Comparison of ENCODE assay signal across 1 cellular context in the genomic region with DNA sequence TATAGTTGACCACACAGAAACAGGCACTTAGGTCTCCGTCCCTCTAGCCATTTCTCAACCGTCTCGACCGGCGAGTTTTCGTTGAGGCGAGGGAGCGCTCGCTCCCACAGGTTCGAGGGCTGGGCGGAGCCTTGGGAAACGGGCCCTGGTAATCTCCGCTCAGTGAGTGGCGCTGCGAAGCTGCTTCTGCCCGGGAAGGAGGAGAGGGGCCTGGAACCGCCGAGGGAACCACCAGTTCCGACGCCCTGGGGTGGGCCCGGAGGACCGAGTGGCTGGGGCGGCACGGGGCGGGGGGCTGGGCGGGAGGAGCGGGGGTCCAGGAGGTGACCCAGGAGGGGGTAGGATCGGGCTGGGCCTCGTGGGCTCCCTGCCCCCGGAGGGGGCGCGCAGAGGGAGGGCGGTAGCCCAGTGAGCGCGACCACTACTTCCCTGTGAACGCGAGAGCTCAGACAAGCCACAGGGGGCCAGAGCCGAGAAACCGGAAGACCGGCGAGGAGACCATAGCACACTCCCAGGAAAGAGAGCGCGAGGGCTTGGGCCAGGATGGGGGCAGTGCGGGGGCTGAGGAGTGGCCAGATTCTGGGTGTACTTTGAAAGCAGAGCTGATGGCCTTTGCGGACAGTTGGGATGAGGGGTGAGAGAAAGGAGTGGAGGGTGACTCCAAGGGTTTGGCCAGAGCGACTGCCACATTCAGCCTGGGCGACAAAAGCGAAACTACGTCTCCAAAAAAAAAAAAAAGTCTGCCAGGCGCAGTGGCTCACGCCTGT.
TF ChIP-seq lines count a peak whose summit lies in the region.

No MANE protein-coding gene starts in this region.

TF ChIP-seq in HepG2, 621 proteins besides CTCF, POLR2A, EP300 and RAD21 (continued from another document and continues in another):
- TF ChIP-seq, protein P1, sequence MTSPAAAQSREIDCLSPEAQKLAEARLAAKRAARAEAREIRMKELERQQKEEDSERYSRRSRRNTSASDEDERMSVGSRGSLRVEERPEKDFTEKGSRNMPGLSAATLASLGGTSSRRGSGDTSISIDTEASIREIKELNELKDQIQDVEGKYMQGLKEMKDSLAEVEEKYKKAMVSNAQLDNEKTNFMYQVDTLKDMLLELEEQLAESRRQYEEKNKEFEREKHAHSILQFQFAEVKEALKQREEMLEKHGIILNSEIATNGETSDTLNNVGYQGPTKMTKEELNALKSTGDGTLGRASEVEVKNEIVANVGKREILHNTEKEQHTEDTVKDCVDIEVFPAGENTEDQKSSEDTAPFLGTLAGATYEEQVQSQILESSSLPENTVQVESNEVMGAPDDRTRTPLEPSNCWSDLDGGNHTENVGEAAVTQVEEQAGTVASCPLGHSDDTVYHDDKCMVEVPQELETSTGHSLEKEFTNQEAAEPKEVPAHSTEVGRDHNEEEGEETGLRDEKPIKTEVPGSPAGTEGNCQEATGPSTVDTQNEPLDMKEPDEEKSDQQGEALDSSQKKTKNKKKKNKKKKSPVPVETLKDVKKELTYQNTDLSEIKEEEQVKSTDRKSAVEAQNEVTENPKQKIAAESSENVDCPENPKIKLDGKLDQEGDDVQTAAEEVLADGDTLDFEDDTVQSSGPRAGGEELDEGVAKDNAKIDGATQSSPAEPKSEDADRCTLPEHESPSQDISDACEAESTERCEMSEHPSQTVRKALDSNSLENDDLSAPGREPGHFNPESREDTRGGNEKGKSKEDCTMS (CRISPR knock-in tag; conservative IDR thresholded peaks at IDR 0.05), result no peak
- TF ChIP-seq ZNF556 (CRISPR knock-in tag; IDR thresholded peaks at IDR 0.05; ENCODE audit: borderline replicate concordance), result no peak; the same call in 1 of the 2 replicates
- no peak for TF ChIP-seq EZH2 (conservative IDR thresholded peaks at IDR 0.05; ENCODE audit: low read depth, low read length)
- no peak for TF ChIP-seq SRSF9 (IDR thresholded peaks at IDR 0.05; ENCODE audit: borderline replicate concordance, insufficient read depth, low read depth, low read length, poor library complexity, severe bottlenecking)
- no peak for TF ChIP-seq CEBPG (CRISPR knock-in tag; IDR thresholded peaks at IDR 0.05)
- no peak for TF ChIP-seq TAF15 (IDR thresholded peaks at IDR 0.05; ENCODE audit: low read depth, low read length, poor library complexity, severe bottlenecking)
- peak; percentile 6; the same call in 1 of the 2 replicates for TF ChIP-seq GLI4 (CRISPR knock-in tag; IDR thresholded peaks at IDR 0.05; ENCODE audit: borderline replicate concordance)
- peak; percentile 81 for TF ChIP-seq ZBTB7B (CRISPR knock-in tag; IDR thresholded peaks at IDR 0.05)
- TF ChIP-seq RFX1 (IDR thresholded peaks at IDR 0.05), result no peak
- TF ChIP-seq ATF7-NPFF (CRISPR knock-in tag; IDR thresholded peaks at IDR 0.05; ENCODE audit: low read depth), result peak; percentile 39; the same call in 1 of the 2 replicates
- peak; percentile 27; the same call in 1 of the 2 replicates for TF ChIP-seq ZNF124 (CRISPR knock-in tag; IDR thresholded peaks at IDR 0.05)
- TF ChIP-seq, protein P2, sequence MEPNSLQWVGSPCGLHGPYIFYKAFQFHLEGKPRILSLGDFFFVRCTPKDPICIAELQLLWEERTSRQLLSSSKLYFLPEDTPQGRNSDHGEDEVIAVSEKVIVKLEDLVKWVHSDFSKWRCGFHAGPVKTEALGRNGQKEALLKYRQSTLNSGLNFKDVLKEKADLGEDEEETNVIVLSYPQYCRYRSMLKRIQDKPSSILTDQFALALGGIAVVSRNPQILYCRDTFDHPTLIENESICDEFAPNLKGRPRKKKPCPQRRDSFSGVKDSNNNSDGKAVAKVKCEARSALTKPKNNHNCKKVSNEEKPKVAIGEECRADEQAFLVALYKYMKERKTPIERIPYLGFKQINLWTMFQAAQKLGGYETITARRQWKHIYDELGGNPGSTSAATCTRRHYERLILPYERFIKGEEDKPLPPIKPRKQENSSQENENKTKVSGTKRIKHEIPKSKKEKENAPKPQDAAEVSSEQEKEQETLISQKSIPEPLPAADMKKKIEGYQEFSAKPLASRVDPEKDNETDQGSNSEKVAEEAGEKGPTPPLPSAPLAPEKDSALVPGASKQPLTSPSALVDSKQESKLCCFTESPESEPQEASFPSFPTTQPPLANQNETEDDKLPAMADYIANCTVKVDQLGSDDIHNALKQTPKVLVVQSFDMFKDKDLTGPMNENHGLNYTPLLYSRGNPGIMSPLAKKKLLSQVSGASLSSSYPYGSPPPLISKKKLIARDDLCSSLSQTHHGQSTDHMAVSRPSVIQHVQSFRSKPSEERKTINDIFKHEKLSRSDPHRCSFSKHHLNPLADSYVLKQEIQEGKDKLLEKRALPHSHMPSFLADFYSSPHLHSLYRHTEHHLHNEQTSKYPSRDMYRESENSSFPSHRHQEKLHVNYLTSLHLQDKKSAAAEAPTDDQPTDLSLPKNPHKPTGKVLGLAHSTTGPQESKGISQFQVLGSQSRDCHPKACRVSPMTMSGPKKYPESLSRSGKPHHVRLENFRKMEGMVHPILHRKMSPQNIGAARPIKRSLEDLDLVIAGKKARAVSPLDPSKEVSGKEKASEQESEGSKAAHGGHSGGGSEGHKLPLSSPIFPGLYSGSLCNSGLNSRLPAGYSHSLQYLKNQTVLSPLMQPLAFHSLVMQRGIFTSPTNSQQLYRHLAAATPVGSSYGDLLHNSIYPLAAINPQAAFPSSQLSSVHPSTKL (CRISPR knock-in tag; IDR thresholded peaks at IDR 0.05), result no peak
- no peak; the same call in 1 of the 2 replicates for TF ChIP-seq ZSCAN31 (CRISPR knock-in tag; IDR thresholded peaks at IDR 0.05; ENCODE audit: low read depth)
- TF ChIP-seq PCBP1 (IDR thresholded peaks at IDR 0.05; ENCODE audit: borderline replicate concordance, low read depth, low read length), result peak; percentile 91; the same call in 1 of the 2 replicates
- TF ChIP-seq GABPB1 (CRISPR knock-in tag; IDR thresholded peaks at IDR 0.05), result peak; percentile 86
- TF ChIP-seq, protein P3, sequence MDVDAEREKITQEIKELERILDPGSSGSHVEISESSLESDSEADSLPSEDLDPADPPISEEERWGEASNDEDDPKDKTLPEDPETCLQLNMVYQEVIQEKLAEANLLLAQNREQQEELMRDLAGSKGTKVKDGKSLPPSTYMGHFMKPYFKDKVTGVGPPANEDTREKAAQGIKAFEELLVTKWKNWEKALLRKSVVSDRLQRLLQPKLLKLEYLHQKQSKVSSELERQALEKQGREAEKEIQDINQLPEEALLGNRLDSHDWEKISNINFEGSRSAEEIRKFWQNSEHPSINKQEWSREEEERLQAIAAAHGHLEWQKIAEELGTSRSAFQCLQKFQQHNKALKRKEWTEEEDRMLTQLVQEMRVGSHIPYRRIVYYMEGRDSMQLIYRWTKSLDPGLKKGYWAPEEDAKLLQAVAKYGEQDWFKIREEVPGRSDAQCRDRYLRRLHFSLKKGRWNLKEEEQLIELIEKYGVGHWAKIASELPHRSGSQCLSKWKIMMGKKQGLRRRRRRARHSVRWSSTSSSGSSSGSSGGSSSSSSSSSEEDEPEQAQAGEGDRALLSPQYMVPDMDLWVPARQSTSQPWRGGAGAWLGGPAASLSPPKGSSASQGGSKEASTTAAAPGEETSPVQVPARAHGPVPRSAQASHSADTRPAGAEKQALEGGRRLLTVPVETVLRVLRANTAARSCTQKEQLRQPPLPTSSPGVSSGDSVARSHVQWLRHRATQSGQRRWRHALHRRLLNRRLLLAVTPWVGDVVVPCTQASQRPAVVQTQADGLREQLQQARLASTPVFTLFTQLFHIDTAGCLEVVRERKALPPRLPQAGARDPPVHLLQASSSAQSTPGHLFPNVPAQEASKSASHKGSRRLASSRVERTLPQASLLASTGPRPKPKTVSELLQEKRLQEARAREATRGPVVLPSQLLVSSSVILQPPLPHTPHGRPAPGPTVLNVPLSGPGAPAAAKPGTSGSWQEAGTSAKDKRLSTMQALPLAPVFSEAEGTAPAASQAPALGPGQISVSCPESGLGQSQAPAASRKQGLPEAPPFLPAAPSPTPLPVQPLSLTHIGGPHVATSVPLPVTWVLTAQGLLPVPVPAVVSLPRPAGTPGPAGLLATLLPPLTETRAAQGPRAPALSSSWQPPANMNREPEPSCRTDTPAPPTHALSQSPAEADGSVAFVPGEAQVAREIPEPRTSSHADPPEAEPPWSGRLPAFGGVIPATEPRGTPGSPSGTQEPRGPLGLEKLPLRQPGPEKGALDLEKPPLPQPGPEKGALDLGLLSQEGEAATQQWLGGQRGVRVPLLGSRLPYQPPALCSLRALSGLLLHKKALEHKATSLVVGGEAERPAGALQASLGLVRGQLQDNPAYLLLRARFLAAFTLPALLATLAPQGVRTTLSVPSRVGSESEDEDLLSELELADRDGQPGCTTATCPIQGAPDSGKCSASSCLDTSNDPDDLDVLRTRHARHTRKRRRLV (CRISPR knock-in tag; IDR thresholded peaks at IDR 0.05), result no peak
- TF ChIP-seq SYNCRIP (IDR thresholded peaks at IDR 0.05; ENCODE audit: insufficient read depth, low read depth, low read length), result no peak
- TF ChIP-seq, protein P4, sequence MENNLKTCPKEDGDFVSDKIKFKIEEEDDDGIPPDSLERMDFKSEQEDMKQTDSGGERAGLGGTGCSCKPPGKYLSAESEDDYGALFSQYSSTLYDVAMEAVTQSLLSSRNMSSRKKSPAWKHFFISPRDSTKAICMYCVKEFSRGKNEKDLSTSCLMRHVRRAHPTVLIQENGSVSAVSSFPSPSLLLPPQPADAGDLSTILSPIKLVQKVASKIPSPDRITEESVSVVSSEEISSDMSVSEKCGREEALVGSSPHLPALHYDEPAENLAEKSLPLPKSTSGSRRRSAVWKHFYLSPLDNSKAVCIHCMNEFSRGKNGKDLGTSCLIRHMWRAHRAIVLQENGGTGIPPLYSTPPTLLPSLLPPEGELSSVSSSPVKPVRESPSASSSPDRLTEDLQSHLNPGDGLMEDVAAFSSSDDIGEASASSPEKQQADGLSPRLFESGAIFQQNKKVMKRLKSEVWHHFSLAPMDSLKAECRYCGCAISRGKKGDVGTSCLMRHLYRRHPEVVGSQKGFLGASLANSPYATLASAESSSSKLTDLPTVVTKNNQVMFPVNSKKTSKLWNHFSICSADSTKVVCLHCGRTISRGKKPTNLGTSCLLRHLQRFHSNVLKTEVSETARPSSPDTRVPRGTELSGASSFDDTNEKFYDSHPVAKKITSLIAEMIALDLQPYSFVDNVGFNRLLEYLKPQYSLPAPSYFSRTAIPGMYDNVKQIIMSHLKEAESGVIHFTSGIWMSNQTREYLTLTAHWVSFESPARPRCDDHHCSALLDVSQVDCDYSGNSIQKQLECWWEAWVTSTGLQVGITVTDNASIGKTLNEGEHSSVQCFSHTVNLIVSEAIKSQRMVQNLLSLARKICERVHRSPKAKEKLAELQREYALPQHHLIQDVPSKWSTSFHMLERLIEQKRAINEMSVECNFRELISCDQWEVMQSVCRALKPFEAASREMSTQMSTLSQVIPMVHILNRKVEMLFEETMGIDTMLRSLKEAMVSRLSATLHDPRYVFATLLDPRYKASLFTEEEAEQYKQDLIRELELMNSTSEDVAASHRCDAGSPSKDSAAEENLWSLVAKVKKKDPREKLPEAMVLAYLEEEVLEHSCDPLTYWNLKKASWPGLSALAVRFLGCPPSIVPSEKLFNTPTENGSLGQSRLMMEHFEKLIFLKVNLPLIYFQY (CRISPR knock-in tag; IDR thresholded peaks at IDR 0.05; ENCODE audit: borderline replicate concordance), result peak; percentile 14; the same call in 1 of the 2 replicates
- TF ChIP-seq, protein P5, sequence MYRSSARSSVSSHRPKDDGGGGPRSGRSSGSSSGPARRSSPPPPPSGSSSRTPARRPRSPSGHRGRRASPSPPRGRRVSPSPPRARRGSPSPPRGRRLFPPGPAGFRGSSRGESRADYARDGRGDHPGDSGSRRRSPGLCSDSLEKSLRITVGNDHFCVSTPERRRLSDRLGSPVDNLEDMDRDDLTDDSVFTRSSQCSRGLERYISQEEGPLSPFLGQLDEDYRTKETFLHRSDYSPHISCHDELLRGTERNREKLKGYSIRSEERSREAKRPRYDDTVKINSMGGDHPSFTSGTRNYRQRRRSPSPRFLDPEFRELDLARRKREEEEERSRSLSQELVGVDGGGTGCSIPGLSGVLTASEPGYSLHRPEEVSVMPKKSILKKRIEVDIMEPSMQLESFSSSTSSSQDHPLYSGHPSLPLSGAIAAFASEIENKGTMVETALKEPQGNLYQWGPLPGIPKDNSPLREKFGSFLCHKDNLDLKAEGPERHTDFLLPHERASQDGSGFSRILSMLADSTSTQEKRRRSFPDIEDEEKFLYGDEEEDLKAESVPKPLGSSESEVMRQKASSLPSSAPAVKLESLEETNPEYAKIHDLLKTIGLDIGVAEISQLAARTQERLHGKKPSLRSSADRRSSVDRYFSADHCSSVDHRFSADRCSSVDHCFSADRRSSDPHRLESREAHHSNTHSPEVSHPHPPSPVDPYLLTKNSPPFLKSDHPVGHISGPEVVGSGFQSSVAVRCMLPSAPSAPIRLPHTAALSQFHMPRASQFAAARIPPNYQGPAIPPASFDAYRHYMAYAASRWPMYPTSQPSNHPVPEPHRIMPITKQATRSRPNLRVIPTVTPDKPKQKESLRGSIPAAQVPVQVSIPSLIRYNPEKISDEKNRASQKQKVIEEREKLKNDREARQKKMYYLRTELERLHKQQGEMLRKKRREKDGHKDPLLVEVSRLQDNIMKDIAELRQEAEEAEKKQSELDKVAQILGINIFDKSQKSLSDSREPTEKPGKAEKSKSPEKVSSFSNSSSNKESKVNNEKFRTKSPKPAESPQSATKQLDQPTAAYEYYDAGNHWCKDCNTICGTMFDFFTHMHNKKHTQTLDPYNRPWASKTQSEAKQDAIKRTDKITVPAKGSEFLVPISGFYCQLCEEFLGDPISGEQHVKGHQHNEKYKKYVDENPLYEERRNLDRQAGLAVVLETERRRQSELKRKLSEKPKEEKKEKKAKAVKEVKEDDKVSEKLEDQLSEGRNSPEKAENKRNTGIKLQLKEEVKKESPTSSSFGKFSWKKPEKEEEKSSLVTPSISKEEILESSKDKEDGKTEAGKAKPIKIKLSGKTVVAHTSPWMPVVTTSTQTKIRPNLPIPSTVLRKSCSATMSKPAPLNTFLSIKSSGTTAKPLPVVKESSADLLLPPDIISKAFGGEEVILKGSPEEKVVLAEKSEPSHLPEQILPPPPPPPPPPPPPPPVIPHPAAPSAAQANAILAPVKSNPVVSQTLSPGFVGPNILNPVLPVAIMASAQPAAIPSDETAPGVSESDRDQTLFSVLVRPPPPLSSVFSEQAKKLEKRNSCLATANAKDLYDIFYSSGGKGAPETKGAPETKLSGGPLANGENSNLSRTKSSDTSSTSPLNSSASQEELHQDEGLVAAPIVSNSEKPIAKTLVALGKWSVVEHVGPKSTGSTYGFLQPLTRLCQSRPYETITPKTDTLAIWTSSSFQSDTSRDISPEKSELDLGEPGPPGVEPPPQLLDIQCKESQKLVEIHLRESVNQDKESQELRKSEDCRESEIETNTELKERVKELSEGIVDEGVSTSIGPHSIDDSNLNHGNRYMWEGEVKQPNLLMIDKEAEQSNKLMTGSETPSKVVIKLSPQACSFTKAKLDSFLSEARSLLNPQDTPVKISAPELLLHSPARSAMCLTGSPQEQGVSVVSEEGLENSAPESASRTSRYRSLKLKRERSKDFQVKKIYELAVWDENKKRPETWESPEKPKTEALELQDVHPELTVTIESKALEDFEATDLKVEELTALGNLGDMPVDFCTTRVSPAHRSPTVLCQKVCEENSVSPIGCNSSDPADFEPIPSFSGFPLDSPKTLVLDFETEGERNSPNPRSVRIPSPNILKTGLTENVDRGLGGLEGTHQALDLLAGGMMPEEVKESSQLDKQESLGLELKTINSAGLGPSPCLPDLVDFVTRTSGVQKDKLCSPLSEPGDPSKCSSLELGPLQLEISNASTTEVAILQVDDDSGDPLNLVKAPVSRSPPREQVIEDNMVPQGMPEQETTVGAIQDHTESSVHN (CRISPR knock-in tag; IDR thresholded peaks at IDR 0.05), result no peak
- no peak for TF ChIP-seq SOX6 (IDR thresholded peaks at IDR 0.05)
- TF ChIP-seq SOX6 (CRISPR knock-in tag; IDR thresholded peaks at IDR 0.05), result no peak
- TF ChIP-seq PAX8 (CRISPR knock-in tag; IDR thresholded peaks at IDR 0.05; ENCODE audit: borderline replicate concordance), result 0 out of 2 replicates have a peak, but pooled peaks have one; percentile 16
- TF ChIP-seq HNRNPLL (IDR thresholded peaks at IDR 0.05; ENCODE audit: low read depth, low read length, poor library complexity, severe bottlenecking), result peak; percentile 69
- TF ChIP-seq ZBTB7A (CRISPR knock-in tag; IDR thresholded peaks at IDR 0.05), result no peak; the same call in 1 of the 2 replicates
- no peak; the same call in 1 of the 2 replicates for TF ChIP-seq ZZZ3 (CRISPR knock-in tag; IDR thresholded peaks at IDR 0.05; ENCODE audit: borderline replicate concordance)
